1 cellular context compared by ENCODE assay signal in genomic region chr12:122593910-122594309, GRCh38.
TF ChIP-seq lines count a peak whose summit lies in the region.

No MANE protein-coding gene starts in this region.

TF ChIP-seq in WTC11, 78 proteins besides CTCF, POLR2A, EP300 and RAD21 (continued from another document):
- no peak for TF ChIP-seq HMGXB4 (CRISPR knock-in tag; IDR thresholded peaks at IDR 0.05)
- TF ChIP-seq ZNF263 (CRISPR knock-in tag; IDR thresholded peaks at IDR 0.05; ENCODE audit: low read depth), result no peak
- TF ChIP-seq PRDM15 (CRISPR knock-in tag; IDR thresholded peaks at IDR 0.05), result no peak
- TF ChIP-seq MXD4 (CRISPR knock-in tag; IDR thresholded peaks at IDR 0.05; ENCODE audit: borderline replicate concordance), result no peak
- no peak for TF ChIP-seq ZNF138 (CRISPR knock-in tag; conservative IDR thresholded peaks at IDR 0.05)
- TF ChIP-seq ZNF423 (CRISPR knock-in tag; IDR thresholded peaks at IDR 0.05), result no peak
- no peak for TF ChIP-seq MYBL2 (CRISPR knock-in tag; IDR thresholded peaks at IDR 0.05)
TF ChIP-seq in WTC11: peak in this region for 0.
